In the genomic region with DNA sequence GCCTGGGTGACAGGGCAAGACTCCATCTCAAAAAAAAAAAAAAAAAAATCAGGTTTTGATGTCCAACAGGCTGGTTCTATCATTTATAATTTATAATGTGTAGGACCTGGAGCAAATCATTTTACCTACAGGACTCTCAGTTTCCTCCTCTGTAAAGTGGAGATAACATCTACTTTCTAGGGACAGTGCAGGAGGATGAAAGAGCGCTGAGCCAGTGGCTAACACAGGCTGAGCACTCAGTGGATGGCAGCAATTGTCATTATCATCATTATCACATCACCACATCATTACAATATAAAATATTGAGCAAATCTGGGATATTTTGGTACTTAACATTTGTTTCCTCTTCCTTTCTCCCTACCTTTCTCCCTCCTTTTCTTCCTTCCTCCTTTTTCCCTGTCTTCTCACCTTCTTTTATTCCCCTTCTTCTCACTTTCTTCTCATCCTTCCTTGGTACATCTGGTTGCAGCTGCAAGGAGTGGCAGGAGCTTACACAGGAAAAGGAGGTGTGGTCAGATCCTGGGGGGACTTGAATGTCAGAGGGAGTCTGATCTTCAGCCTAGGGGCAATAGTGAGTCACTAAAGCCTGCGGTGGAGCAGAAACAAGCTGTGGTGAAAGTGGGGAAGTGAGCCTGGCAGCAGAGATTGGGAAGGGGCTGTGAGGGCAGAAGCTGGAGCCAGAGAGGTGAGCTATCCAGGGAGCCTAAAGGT, we compare ENCODE assay signal across 2 cellular contexts.
TF ChIP-seq lines count a peak whose summit lies in the region.

No MANE protein-coding gene starts in this region.

TF ChIP-seq in HepG2, 621 proteins besides CTCF, POLR2A, EP300 and RAD21:
- TF ChIP-seq AGO2 (optimal IDR thresholded peaks at IDR 0.05; ENCODE audit: low read depth, low read length) (no peak), ZNF512 (CRISPR knock-in tag; IDR thresholded peaks at IDR 0.05) (peak; percentile 84; the same call in 1 of the 2 replicates)

TF ChIP-seq in K562, 482 proteins besides CTCF, POLR2A, EP300 and RAD21:
- TF ChIP-seq ZNF512 (tag; IDR thresholded peaks at IDR 0.05) (peak; percentile 61), CEBPG (CRISPR knock-in tag; IDR thresholded peaks at IDR 0.05) (no peak), CEBPG (tag; conservative IDR thresholded peaks at IDR 0.05 in 1 of 2, IDR thresholded peaks at IDR 0.05 in 1 of 2) (no peak)
